ENCODE assay signal across 7 cellular contexts in the genomic region with DNA sequence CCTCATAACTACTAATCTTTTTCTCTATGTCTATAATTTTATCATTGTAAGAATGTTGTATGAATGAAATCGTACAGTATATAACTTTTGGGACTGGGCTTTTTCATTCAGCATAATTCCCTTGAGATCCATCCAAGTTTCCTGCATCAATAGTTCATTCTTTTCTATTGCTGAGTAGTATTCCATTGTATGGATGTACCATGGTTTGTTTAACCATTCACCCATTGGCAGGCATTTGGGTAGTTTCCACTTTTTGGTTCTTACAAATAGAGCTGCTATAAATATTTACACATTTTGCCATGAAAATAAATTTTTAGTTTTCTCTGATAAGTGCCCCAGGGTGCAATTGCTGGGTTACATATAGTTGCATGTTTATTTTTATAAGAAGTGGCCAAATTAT.
"Had no signal": no experiment of that assay in that cellular context is flagged by ENCODE, and none has a peak within 500 bp of the region (broad histone marks: within the 10 kb centered on the region; RNA-seq: fewer than 3 reads in every experiment).

No MANE protein-coding gene starts in this region.

- H3K4me3 ChIP-seq: GM12878 had no signal

- ATAC-seq: GM12878 had no signal

- DNase-seq: GDM1, GF-D8 had no signal

- FAIRE-seq: GM12878, GM12891, GM12892, GM18507, GM19239 had no signal
